ENCODE assay signal across 1 cellular context in genomic region chr16:67185003-67185865, GRCh38.
A peak's percentile ranks its signal among the peaks of the same experiment; 100 is the strongest.
TF ChIP-seq lines count a peak whose summit lies in the region.

No MANE protein-coding gene starts in this region.

TF ChIP-seq in K562, 482 proteins besides CTCF, POLR2A, EP300 and RAD21 (continued from another document and continues in another):
- TF ChIP-seq, protein P1, sequence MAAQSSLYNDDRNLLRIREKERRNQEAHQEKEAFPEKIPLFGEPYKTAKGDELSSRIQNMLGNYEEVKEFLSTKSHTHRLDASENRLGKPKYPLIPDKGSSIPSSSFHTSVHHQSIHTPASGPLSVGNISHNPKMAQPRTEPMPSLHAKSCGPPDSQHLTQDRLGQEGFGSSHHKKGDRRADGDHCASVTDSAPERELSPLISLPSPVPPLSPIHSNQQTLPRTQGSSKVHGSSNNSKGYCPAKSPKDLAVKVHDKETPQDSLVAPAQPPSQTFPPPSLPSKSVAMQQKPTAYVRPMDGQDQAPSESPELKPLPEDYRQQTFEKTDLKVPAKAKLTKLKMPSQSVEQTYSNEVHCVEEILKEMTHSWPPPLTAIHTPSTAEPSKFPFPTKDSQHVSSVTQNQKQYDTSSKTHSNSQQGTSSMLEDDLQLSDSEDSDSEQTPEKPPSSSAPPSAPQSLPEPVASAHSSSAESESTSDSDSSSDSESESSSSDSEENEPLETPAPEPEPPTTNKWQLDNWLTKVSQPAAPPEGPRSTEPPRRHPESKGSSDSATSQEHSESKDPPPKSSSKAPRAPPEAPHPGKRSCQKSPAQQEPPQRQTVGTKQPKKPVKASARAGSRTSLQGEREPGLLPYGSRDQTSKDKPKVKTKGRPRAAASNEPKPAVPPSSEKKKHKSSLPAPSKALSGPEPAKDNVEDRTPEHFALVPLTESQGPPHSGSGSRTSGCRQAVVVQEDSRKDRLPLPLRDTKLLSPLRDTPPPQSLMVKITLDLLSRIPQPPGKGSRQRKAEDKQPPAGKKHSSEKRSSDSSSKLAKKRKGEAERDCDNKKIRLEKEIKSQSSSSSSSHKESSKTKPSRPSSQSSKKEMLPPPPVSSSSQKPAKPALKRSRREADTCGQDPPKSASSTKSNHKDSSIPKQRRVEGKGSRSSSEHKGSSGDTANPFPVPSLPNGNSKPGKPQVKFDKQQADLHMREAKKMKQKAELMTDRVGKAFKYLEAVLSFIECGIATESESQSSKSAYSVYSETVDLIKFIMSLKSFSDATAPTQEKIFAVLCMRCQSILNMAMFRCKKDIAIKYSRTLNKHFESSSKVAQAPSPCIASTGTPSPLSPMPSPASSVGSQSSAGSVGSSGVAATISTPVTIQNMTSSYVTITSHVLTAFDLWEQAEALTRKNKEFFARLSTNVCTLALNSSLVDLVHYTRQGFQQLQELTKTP (IDR thresholded peaks at IDR 0.05; ENCODE audit: low read depth in 1 of 2, partially characterized antibody in 2 of 2) = peak in 1 of 2 experiments; percentile 94
- no peak for TF ChIP-seq ETS2 (tag; IDR thresholded peaks at IDR 0.05; ENCODE audit: borderline replicate concordance, poor library complexity, severe bottlenecking)
- no peak for TF ChIP-seq ZKSCAN3 (CRISPR knock-in tag; IDR thresholded peaks at IDR 0.05)
- no peak for TF ChIP-seq GTF2E2 (tag; IDR thresholded peaks at IDR 0.05)
- no peak for TF ChIP-seq ZFPM2 (CRISPR knock-in tag; IDR thresholded peaks at IDR 0.05)
- TF ChIP-seq SNAPC5 (CRISPR knock-in tag; IDR thresholded peaks at IDR 0.05) = no peak
- no peak for TF ChIP-seq CREB1 (IDR thresholded peaks at IDR 0.05)
- peak; percentile 84 for TF ChIP-seq CREB1 (CRISPR knock-in tag; IDR thresholded peaks at IDR 0.05)
- no peak for TF ChIP-seq RBM14 (IDR thresholded peaks at IDR 0.05; ENCODE audit: borderline replicate concordance, insufficient read depth, low read depth, low read length)
- no peak for TF ChIP-seq SMAD1 (IDR thresholded peaks at IDR 0.05; ENCODE audit: low read depth, low read length, partially characterized antibody)
- no peak for TF ChIP-seq ZNF41 (CRISPR knock-in tag; conservative IDR thresholded peaks at IDR 0.05)
- TF ChIP-seq PRMT5 (CRISPR knock-in tag; IDR thresholded peaks at IDR 0.05) = peak; percentile 88
- no peak for TF ChIP-seq NFATC3 (IDR thresholded peaks at IDR 0.05)
- TF ChIP-seq PTRF (tag; IDR thresholded peaks at IDR 0.05) = no peak
- no peak for TF ChIP-seq CBX1 (IDR thresholded peaks at IDR 0.05; ENCODE audit: low read depth)
- no peak for TF ChIP-seq HNRNPLL (IDR thresholded peaks at IDR 0.05; ENCODE audit: low read depth, low read length, poor library complexity, severe bottlenecking)
- TF ChIP-seq PCBP2 (IDR thresholded peaks at IDR 0.05; ENCODE audit: low read depth, low read length, poor library complexity, severe bottlenecking) = no peak
- no peak for TF ChIP-seq KHSRP (IDR thresholded peaks at IDR 0.05)
- TF ChIP-seq JUND (IDR thresholded peaks at IDR 0.05; ENCODE audit: borderline replicate concordance, low read depth, low read length) = peak; percentile 52
- TF ChIP-seq JUND (tag; IDR thresholded peaks at IDR 0.05; ENCODE audit: borderline replicate concordance, low read depth, low read length) = no peak; the same call in 2 of the 3 replicates
- peak; percentile 55; the same call in 1 of the 2 replicates for TF ChIP-seq JUN (IDR thresholded peaks at IDR 0.05; ENCODE audit: borderline replicate concordance, low read depth, low read length)
- no peak; the same call in 1 of the 2 replicates for TF ChIP-seq JUN (CRISPR knock-in tag; IDR thresholded peaks at IDR 0.05; ENCODE audit: borderline replicate concordance)
- no peak for TF ChIP-seq TRIM24 (IDR thresholded peaks at IDR 0.05)
- TF ChIP-seq, protein P2, sequence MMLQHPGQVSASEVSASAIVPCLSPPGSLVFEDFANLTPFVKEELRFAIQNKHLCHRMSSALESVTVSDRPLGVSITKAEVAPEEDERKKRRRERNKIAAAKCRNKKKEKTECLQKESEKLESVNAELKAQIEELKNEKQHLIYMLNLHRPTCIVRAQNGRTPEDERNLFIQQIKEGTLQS (IDR thresholded peaks at IDR 0.05) = no peak
- TF ChIP-seq, protein P2 (CRISPR knock-in tag; conservative IDR thresholded peaks at IDR 0.05) = peak; percentile 84
- no peak for TF ChIP-seq ADNP (tag; IDR thresholded peaks at IDR 0.05)
- TF ChIP-seq ELK1 (CRISPR knock-in tag; IDR thresholded peaks at IDR 0.05) = no peak
- peak; percentile 71; the same call in 1 of the 2 replicates for TF ChIP-seq FOXP4 (CRISPR knock-in tag; IDR thresholded peaks at IDR 0.05; ENCODE audit: borderline replicate concordance)
- no peak for TF ChIP-seq CLOCK (CRISPR knock-in tag; IDR thresholded peaks at IDR 0.05; ENCODE audit: borderline replicate concordance)
- TF ChIP-seq, protein P3, sequence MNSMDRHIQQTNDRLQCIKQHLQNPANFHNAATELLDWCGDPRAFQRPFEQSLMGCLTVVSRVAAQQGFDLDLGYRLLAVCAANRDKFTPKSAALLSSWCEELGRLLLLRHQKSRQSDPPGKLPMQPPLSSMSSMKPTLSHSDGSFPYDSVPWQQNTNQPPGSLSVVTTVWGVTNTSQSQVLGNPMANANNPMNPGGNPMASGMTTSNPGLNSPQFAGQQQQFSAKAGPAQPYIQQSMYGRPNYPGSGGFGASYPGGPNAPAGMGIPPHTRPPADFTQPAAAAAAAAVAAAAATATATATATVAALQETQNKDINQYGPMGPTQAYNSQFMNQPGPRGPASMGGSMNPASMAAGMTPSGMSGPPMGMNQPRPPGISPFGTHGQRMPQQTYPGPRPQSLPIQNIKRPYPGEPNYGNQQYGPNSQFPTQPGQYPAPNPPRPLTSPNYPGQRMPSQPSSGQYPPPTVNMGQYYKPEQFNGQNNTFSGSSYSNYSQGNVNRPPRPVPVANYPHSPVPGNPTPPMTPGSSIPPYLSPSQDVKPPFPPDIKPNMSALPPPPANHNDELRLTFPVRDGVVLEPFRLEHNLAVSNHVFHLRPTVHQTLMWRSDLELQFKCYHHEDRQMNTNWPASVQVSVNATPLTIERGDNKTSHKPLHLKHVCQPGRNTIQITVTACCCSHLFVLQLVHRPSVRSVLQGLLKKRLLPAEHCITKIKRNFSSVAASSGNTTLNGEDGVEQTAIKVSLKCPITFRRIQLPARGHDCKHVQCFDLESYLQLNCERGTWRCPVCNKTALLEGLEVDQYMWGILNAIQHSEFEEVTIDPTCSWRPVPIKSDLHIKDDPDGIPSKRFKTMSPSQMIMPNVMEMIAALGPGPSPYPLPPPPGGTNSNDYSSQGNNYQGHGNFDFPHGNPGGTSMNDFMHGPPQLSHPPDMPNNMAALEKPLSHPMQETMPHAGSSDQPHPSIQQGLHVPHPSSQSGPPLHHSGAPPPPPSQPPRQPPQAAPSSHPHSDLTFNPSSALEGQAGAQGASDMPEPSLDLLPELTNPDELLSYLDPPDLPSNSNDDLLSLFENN (IDR thresholded peaks at IDR 0.05; ENCODE audit: low read depth in 2 of 2, low read length in 2 of 2) = no peak
- TF ChIP-seq NR3C1 (CRISPR knock-in tag; IDR thresholded peaks at IDR 0.05) = peak; percentile 87; the same call in 1 of the 2 replicates
- TF ChIP-seq KAT7 (CRISPR knock-in tag; IDR thresholded peaks at IDR 0.05; ENCODE audit: borderline replicate concordance) = peak; percentile 93; the same call in 1 of the 2 replicates
- TF ChIP-seq, protein P4, sequence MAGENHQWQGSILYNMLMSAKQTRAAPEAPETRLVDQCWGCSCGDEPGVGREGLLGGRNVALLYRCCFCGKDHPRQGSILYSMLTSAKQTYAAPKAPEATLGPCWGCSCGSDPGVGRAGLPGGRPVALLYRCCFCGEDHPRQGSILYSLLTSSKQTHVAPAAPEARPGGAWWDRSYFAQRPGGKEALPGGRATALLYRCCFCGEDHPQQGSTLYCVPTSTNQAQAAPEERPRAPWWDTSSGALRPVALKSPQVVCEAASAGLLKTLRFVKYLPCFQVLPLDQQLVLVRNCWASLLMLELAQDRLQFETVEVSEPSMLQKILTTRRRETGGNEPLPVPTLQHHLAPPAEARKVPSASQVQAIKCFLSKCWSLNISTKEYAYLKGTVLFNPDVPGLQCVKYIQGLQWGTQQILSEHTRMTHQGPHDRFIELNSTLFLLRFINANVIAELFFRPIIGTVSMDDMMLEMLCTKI (IDR thresholded peaks at IDR 0.05; ENCODE audit: partially characterized antibody) = no peak
- TF ChIP-seq EZH2 (IDR thresholded peaks at IDR 0.05; ENCODE audit: borderline replicate concordance, low read depth, low read length) = no peak
- TF ChIP-seq ZNF707 (CRISPR knock-in tag; conservative IDR thresholded peaks at IDR 0.05) = no peak
- no peak for TF ChIP-seq MED1 (CRISPR knock-in tag; IDR thresholded peaks at IDR 0.05; ENCODE audit: borderline replicate concordance)
- TF ChIP-seq SAFB (IDR thresholded peaks at IDR 0.05; ENCODE audit: borderline replicate concordance, low read depth, low read length) = no peak
- no peak for TF ChIP-seq ZC3H11A (IDR thresholded peaks at IDR 0.05; ENCODE audit: low read depth, low read length)
- no peak for TF ChIP-seq OTX1 (CRISPR knock-in tag; IDR thresholded peaks at IDR 0.05)
- no peak for TF ChIP-seq SIN3B (IDR thresholded peaks at IDR 0.05; ENCODE audit: low read depth)
- TF ChIP-seq BCOR (IDR thresholded peaks at IDR 0.05) = peak; percentile 21; the same call in 1 of the 2 replicates
- peak; percentile 93 for TF ChIP-seq XRCC5 (IDR thresholded peaks at IDR 0.05; ENCODE audit: low read depth, low read length)
- TF ChIP-seq NONO (IDR thresholded peaks at IDR 0.05; ENCODE audit: low read depth in 2 of 2, low read length in 1 of 2) = peak in 1 of 2 experiments; percentile 19; a peak in 1 of 4 replicates
- no peak for TF ChIP-seq NR2C1 (IDR thresholded peaks at IDR 0.05)
- TF ChIP-seq NR2C1 (tag; IDR thresholded peaks at IDR 0.05) = no peak
- TF ChIP-seq KDM4B (IDR thresholded peaks at IDR 0.05; ENCODE audit: borderline replicate concordance in 2 of 2, low read depth in 1 of 2) = no peak
